9 cellular contexts compared by ENCODE assay signal in genomic region chr4:110059556-110060191, GRCh38.
DNase-seq lines count a peak whose midpoint lies in the region; ATAC-seq lines count a peak whose summit lies in the region.
"Had no signal": no experiment of that assay in that cellular context is flagged by ENCODE, and none has a peak within 500 bp of the region (broad histone marks: within the 10 kb centered on the region; RNA-seq: fewer than 3 reads in every experiment).

No MANE protein-coding gene starts in this region.

- no peak overlapping the region for H3K27ac ChIP-seq in CD4-positive, alpha-beta memory T cell (ENCODE audit: low read depth, low read length)
- no peak overlapping the region for H3K27ac ChIP-seq in duodenal mucosa (ENCODE audit: low read depth, low read length)
- H3K27ac ChIP-seq: HL-60 had no signal

- peak in 4 of 5 donors; percentile 20 to 45 (median 34) for DNase-seq in CD4-positive, alpha-beta memory T cell
- DNase-seq in stimulated activated CD4-positive, alpha-beta T cell treated with anti-CD3 and anti-CD28 coated beads, Interleukin-12 subunit alpha, Interleukin-12 subunit beta, amount 100 ng/mL, for 4 hours: no peak
- DNase-seq in NCI-H226: no peak
- no peak for DNase-seq in amniotic stem cell (lab: John Stamatoyannopoulos, UW)
- no peak for DNase-seq in NCI-H1092 (lab: John Stamatoyannopoulos, UW)

- ATAC-seq in GM19397 (IDR thresholded peaks at IDR 0.05; ENCODE audit: unreplicated experiment) (peak; percentile 63), HG03354 (IDR thresholded peaks at IDR 0.05; ENCODE audit: poor library complexity, severe bottlenecking, unreplicated experiment) (peak; percentile 88)

- peak overlapping the region; percentile 38 to 91 (median 69) for H3K27ac Mint-ChIP-seq in CD4-positive, alpha-beta memory T cell

- H3K4me3 Mint-ChIP-seq in CD4-positive, alpha-beta memory T cell: peak overlapping the region; percentile 51 to 82 (median 80)

- no peaks in the 10 kb centered on the region for H3K9me3 ChIP-seq in CD4-positive, alpha-beta memory T cell (ENCODE audit: control insufficient read depth in 1 of 2, low read length in 2 of 2)
- no peaks in the 10 kb centered on the region for H3K9me3 ChIP-seq in duodenal mucosa (ENCODE audit: control insufficient read depth in 1 of 2, low read length in 2 of 2)

- intact Hi-C loops in CD4-positive, alpha-beta memory T cell (cut with micrococcal nuclease): no loop called here

- H3K36me3 ChIP-seq in CD4-positive, alpha-beta memory T cell (ENCODE audit: insufficient read depth, low read length): no peaks in the 10 kb centered on the region
- no peaks in the 10 kb centered on the region for H3K36me3 ChIP-seq in duodenal mucosa (ENCODE audit: control insufficient read depth in 1 of 2, insufficient read depth in 2 of 2, low read length in 2 of 2)

- no peaks in the 10 kb centered on the region for H3K36me3 Mint-ChIP-seq in CD4-positive, alpha-beta memory T cell

- no peaks in the 10 kb centered on the region for H3K27me3 Mint-ChIP-seq in CD4-positive, alpha-beta memory T cell

- CTCF ChIA-PET in CD4-positive, alpha-beta memory T cell (lab: Charles Lee; ENCODE audit: partially characterized antibody): interaction anchor here (0.7 to 3.2 kb wide), 5 partner anchors 9 to 152 kb away, joined by 3 to 26 read pairs (median 5); no protein-coding TSS in a partner anchor

- H3K9ac ChIP-seq in duodenal mucosa (ENCODE audit: low read depth in 1 of 2, low read length in 2 of 2): no peak overlapping the region

- H3K4me3 ChIP-seq in CD4-positive, alpha-beta memory T cell (ENCODE audit: low read length in 2 of 2): peak overlapping the region in 1 of 2 donors; percentile 38
- peak overlapping the region; percentile 23 to 43 for H3K4me3 ChIP-seq in duodenal mucosa (ENCODE audit: low read depth in 1 of 2, low read length in 2 of 2)

- POLR2A ChIA-PET in CD4-positive, alpha-beta memory T cell (lab: Charles Lee; ENCODE audit: partially characterized antibody): interaction anchor here (1.7 kb wide), 1 partner anchor 137 kb away, joined by 10 read pairs; no protein-coding TSS in a partner anchor

- H3K27me3 ChIP-seq in CD4-positive, alpha-beta memory T cell (ENCODE audit: insufficient read depth, low read length): no peaks in the 10 kb centered on the region
- H3K27me3 ChIP-seq in duodenal mucosa (ENCODE audit: control insufficient read depth in 1 of 2, insufficient read depth in 2 of 2, low read length in 2 of 2): no peaks in the 10 kb centered on the region

- no peaks in the 10 kb centered on the region for H3K9me3 Mint-ChIP-seq in CD4-positive, alpha-beta memory T cell

- H3K4me1 Mint-ChIP-seq in CD4-positive, alpha-beta memory T cell: peaks cover 28 to 44% (median 36%) of the 10 kb centered on the region in 4 donors

- H3K4me1 ChIP-seq in CD4-positive, alpha-beta memory T cell (ENCODE audit: insufficient read depth, low read length): peaks cover 28% of the 10 kb centered on the region
- H3K4me1 ChIP-seq in duodenal mucosa (ENCODE audit: control insufficient read depth in 1 of 2, insufficient read depth in 2 of 2, low read length in 2 of 2): peaks cover 32 to 36% of the 10 kb centered on the region in 2 donors

Comparison
In these comparisons a context has a peak if more than half of its experiments do, and no peak if none do; other contexts are left out.
1. DNase-seq: peak in CD4-positive, alpha-beta memory T cell (4 of 5); none in stimulated activated CD4-positive, alpha-beta T cell treated with anti-CD3 and anti-CD28 coated beads, Interleukin-12 subunit alpha, Interleukin-12 subunit beta, amount 100 ng/mL, for 4 hours (single experiment), NCI-H226 (single experiment), amniotic stem cell (single experiment) and NCI-H1092 (single experiment).